ENCODE assay signal across 1 cellular context in genomic region chr2:128090909-128091690, GRCh38.
TF ChIP-seq lines count a peak whose summit lies in the region.

Gene UGGT1, plus strand, starts transcription at chr2:128091200. Its CDS starts 158 bp downstream, at chr2:128091358.

TF ChIP-seq in K562, 482 proteins besides CTCF, POLR2A, EP300 and RAD21 (continued from another document and continues in another):
- no peak for TF ChIP-seq TGIF2 (CRISPR knock-in tag; IDR thresholded peaks at IDR 0.05)
- TF ChIP-seq ZNF57 (CRISPR knock-in tag; IDR thresholded peaks at IDR 0.05) = no peak
- no peak for TF ChIP-seq ZBTB2 (IDR thresholded peaks at IDR 0.05)
- no peak for TF ChIP-seq POU5F1 (IDR thresholded peaks at IDR 0.05; ENCODE audit: borderline replicate concordance, low read depth, low read length, partially characterized antibody)
- no peak for TF ChIP-seq ZNF408 (CRISPR knock-in tag; IDR thresholded peaks at IDR 0.05; ENCODE audit: low read depth)
- TF ChIP-seq HDAC2 (IDR thresholded peaks at IDR 0.05) = peak; percentile 66
- TF ChIP-seq ZBTB33 (CRISPR knock-in tag; IDR thresholded peaks at IDR 0.05) = peak; percentile 61; the same call in 1 of the 2 replicates
- no peak for TF ChIP-seq HOMEZ (CRISPR knock-in tag; IDR thresholded peaks at IDR 0.05)
- TF ChIP-seq SRSF9 (IDR thresholded peaks at IDR 0.05; ENCODE audit: borderline replicate concordance, low read depth, low read length) = no peak
- TF ChIP-seq CTCFL (IDR thresholded peaks at IDR 0.05; ENCODE audit: borderline replicate concordance, insufficient read depth, low read depth, low read length, poor library complexity, severe bottlenecking) = no peak
- TF ChIP-seq NFE2 (IDR thresholded peaks at IDR 0.05; ENCODE audit: low read depth) = no peak
- TF ChIP-seq HES1 (IDR thresholded peaks at IDR 0.05; ENCODE audit: low read depth) = no peak
- TF ChIP-seq BRF1 (IDR thresholded peaks at IDR 0.05; ENCODE audit: borderline replicate concordance, extremely low read depth, insufficient read length) = no peak
- no peak for TF ChIP-seq EZH2 (IDR thresholded peaks at IDR 0.05; ENCODE audit: borderline replicate concordance, low read depth, low read length)
- no peak for TF ChIP-seq HEY1 (CRISPR knock-in tag; IDR thresholded peaks at IDR 0.05; ENCODE audit: borderline replicate concordance)
- no peak for TF ChIP-seq CBX8 (IDR thresholded peaks at IDR 0.05; ENCODE audit: borderline replicate concordance, extremely low read depth, low read depth, low read length, poor library complexity, severe bottlenecking)
- TF ChIP-seq HMGXB4 (CRISPR knock-in tag; IDR thresholded peaks at IDR 0.05) = peak; percentile 52; the same call in 1 of the 2 replicates
- no peak for TF ChIP-seq TRIM28 (IDR thresholded peaks at IDR 0.05)
- TF ChIP-seq SP2 (IDR thresholded peaks at IDR 0.05; ENCODE audit: extremely low read depth, low read depth, low read length, poor library complexity, severe bottlenecking) = peak; percentile 96
- TF ChIP-seq MAZ (CRISPR knock-in tag; conservative IDR thresholded peaks at IDR 0.05 in 1 of 2, IDR thresholded peaks at IDR 0.05 in 1 of 2) = peak; percentile 84 to 97
- TF ChIP-seq IRF9 (tag; IDR thresholded peaks at IDR 0.05) = no peak
- TF ChIP-seq POLR2G (IDR thresholded peaks at IDR 0.05; ENCODE audit: low read depth, low read length) = peak; percentile 97
- TF ChIP-seq JUND (IDR thresholded peaks at IDR 0.05; ENCODE audit: borderline replicate concordance, low read depth, low read length) = peak; percentile 74
- no peak; the same call in 2 of the 3 replicates for TF ChIP-seq JUND (tag; IDR thresholded peaks at IDR 0.05; ENCODE audit: borderline replicate concordance, low read depth, low read length)
- no peak for TF ChIP-seq LEF1 (IDR thresholded peaks at IDR 0.05)
- TF ChIP-seq PRDM10 (IDR thresholded peaks at IDR 0.05; ENCODE audit: partially characterized antibody) = no peak
- peak; percentile 75 to 79 for TF ChIP-seq NRF1 (conservative IDR thresholded peaks at IDR 0.05 in 1 of 2, IDR thresholded peaks at IDR 0.05 in 1 of 2)
- TF ChIP-seq DPF2 (IDR thresholded peaks at IDR 0.05) = no peak; the same call in 1 of the 2 replicates
- TF ChIP-seq ZNF764 (CRISPR knock-in tag; IDR thresholded peaks at IDR 0.05; ENCODE audit: low read depth) = no peak
- no peak for TF ChIP-seq NFXL1 (CRISPR knock-in tag; IDR thresholded peaks at IDR 0.05)
- no peak for TF ChIP-seq BRD9 (IDR thresholded peaks at IDR 0.05; ENCODE audit: low read depth, partially characterized antibody)
- no peak for TF ChIP-seq ZEB2 (IDR thresholded peaks at IDR 0.05)
- no peak for TF ChIP-seq NCOA2 (IDR thresholded peaks at IDR 0.05; ENCODE audit: partially characterized antibody in 2 of 2)
- peak in 1 of 2 experiments; percentile 57; a peak in 2 of 4 replicates for TF ChIP-seq NONO (IDR thresholded peaks at IDR 0.05; ENCODE audit: low read depth in 2 of 2, low read length in 1 of 2)
- peak; percentile 95 for TF ChIP-seq GABPB1 (CRISPR knock-in tag; IDR thresholded peaks at IDR 0.05)
- peak; percentile 77 to 93; a peak in 3 of 4 replicates for TF ChIP-seq SIN3A (IDR thresholded peaks at IDR 0.05; ENCODE audit: borderline replicate concordance in 2 of 2, control insufficient read depth in 1 of 2, low read depth in 2 of 2, low read length in 2 of 2)
